Comparison of ENCODE assay signal across 8 cellular contexts in the genomic region with DNA sequence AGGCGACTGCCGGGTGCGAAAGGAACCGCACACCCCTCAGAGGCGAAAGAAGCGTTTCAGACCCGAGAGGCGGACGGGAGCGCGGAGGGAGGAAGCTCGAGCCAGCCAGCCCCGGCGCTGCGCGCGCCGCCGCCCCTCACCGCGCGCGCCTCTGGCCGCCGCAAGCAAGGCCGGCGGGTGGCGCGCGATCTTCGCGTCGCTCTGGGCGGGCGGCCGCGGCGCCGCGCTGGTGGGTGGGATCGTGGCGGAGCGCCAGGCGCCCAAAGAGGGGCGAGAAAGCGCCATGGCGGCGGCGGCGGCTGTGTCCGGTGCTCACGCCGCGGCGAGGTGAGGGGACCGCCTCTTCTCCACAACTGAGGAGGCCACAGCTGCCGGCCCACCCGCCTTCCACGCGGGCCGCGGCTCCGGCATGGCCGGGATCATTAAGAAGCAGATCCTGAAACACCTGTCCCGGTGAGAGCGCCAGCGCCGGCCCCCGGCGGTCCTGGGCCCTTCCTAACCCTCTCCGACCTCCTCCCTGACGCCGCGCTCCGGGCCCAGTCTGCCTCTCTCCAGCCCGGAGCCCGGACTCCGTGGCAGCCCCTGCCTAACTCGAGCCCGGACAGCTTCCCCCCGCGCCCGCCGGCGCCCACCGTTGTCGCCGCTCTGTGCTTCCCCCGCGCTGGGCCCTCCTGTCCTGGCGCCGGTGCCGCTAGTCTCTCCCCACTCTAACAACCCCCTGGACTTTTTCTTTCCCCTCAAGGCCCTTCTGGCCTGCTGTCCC. TPM values are rescaled to one million over a fixed set of nuclear protein-coding genes. Genes with fewer than 3 reads are reported as not detected.
DNase-seq lines count a peak whose midpoint lies in the region; ATAC-seq and TF ChIP-seq lines count a peak whose summit lies in the region.

BLTP3A (plus strand) TSS at position 242 of the 763 bp plus-strand sequence; CDS start at position 410, 168 bp downstream.

- H3K27ac Mint-ChIP-seq in GM23338 (peak within 1 kb of the TSS; percentile 98), glutamatergic neuron (ENCODE audit: unreplicated experiment) (peak within 1 kb of the TSS; percentile 98), osteocyte (ENCODE audit: unreplicated experiment) (peak within 1 kb of the TSS; percentile 93)
- peak within 1 kb of the TSS; percentile 98 for H3K27ac Mint-ChIP-seq in activated naive CD4-positive, alpha-beta T cell treated with anti-CD3 and anti-CD28 coated beads, Interleukin-2, amount 50 U/mL, for 24 hours

- peak within 1 kb of the TSS; percentile 95 for H3K9ac ChIP-seq in SK-N-MC (ENCODE audit: insufficient read length)

- H3K36me3 ChIP-seq in GM23338 (ENCODE audit: insufficient read depth) (no peaks in the 10 kb centered on the region), SK-N-MC (ENCODE audit: insufficient read depth, low read length) (no peaks in the 10 kb centered on the region), thoracic aorta (no peaks in the 10 kb centered on the region)

- H2AFZ ChIP-seq in GM23338, result peak within 1 kb of the TSS; percentile 94

- peaks cover 11% of the 10 kb centered on the region; the same call in 2 of the 3 replicates for H3K4me1 Mint-ChIP-seq in GM23338
- H3K4me1 Mint-ChIP-seq in activated naive CD4-positive, alpha-beta T cell treated with anti-CD3 and anti-CD28 coated beads, Interleukin-2, amount 50 U/mL, for 24 hours, result peaks cover 26% of the 10 kb centered on the region
- H3K4me1 Mint-ChIP-seq in glutamatergic neuron (ENCODE audit: low read depth, unreplicated experiment), result peaks cover 8% of the 10 kb centered on the region
- peaks cover 31% of the 10 kb centered on the region for H3K4me1 Mint-ChIP-seq in osteocyte (ENCODE audit: unreplicated experiment)

- H3K4me1 ChIP-seq in GM23338 (ENCODE audit: insufficient read depth), result peaks cover 17% of the 10 kb centered on the region
- H3K4me1 ChIP-seq in thoracic aorta (ENCODE audit: control insufficient read depth in 1 of 2, low read depth in 2 of 2), result peaks cover 13 to 18% of the 10 kb centered on the region in 2 donors

- H3K79me2 ChIP-seq in GM23338 (replicated peaks; ENCODE audit: insufficient read depth), result peaks cover 43% of the 10 kb centered on the region

- no peaks in the 10 kb centered on the region for H3K9me3 ChIP-seq in SK-N-MC (ENCODE audit: low read depth, low read length)
- no peaks in the 10 kb centered on the region for H3K9me3 ChIP-seq in thoracic aorta

- H3K9me2 ChIP-seq in GM23338 (ENCODE audit: insufficient read depth), result no peaks in the 10 kb centered on the region

- H3K9me3 Mint-ChIP-seq in GM23338 (peaks cover 6% of the 10 kb centered on the region), glutamatergic neuron (ENCODE audit: unreplicated experiment) (peaks cover 4% of the 10 kb centered on the region), osteocyte (ENCODE audit: unreplicated experiment) (no peaks in the 10 kb centered on the region)
- H3K9me3 Mint-ChIP-seq in activated naive CD4-positive, alpha-beta T cell treated with anti-CD3 and anti-CD28 coated beads, Interleukin-2, amount 50 U/mL, for 24 hours, result no peaks in the 10 kb centered on the region

- H3K4me3 Mint-ChIP-seq in GM23338 (peak within 1 kb of the TSS; percentile 99), glutamatergic neuron (ENCODE audit: unreplicated experiment) (peak within 1 kb of the TSS; percentile 97), osteocyte (ENCODE audit: unreplicated experiment) (peak within 1 kb of the TSS; percentile 92)
- H3K4me3 Mint-ChIP-seq in activated naive CD4-positive, alpha-beta T cell treated with anti-CD3 and anti-CD28 coated beads, Interleukin-2, amount 50 U/mL, for 24 hours, result peak within 1 kb of the TSS; percentile 99

- TF ChIP-seq CTCF in GM23338 (conservative IDR thresholded peaks at IDR 0.05; ENCODE audit: low read depth in 2 of 2) (no peak), glutamatergic neuron (IDR thresholded peaks at IDR 0.05; ENCODE audit: partially characterized antibody, unreplicated experiment) (no peak), osteocyte (IDR thresholded peaks at IDR 0.05) (no peak), thoracic aorta (IDR thresholded peaks at IDR 0.05) (no peak)

- peaks cover 6% of the 10 kb centered on the region; the same call in 1 of the 2 replicates for H4K20me1 ChIP-seq in GM23338 (replicated peaks; ENCODE audit: insufficient read depth)

- H3K27ac ChIP-seq in GM23338 (ENCODE audit: low read depth) (peak within 1 kb of the TSS; percentile 96), SK-N-MC (peak within 1 kb of the TSS; percentile 60; the same call in 1 of the 2 replicates), thoracic aorta (peak within 1 kb of the TSS; percentile 89 to 91)

- ATAC-seq in GM23338 (peak; percentile 87), thoracic aorta (ENCODE audit: insufficient number of reproducible peaks, low FRiP score, low read depth) (peak; percentile 66)

- peak within 1 kb of the TSS; percentile 91 for H3K4me2 ChIP-seq in GM23338

- peak; percentile 63 for DNase-seq in ELF-1 (ENCODE audit: low read depth, low spot score)
- peak; percentile 87 for DNase-seq in GM23338 (ENCODE audit: low spot score)
- peak; percentile 69 for DNase-seq in M059J (ENCODE audit: low read depth)
- no peak for DNase-seq in SK-N-MC (ENCODE audit: low read depth, low spot score)
- peak; percentile 83 for DNase-seq in glutamatergic neuron
- peak; percentile 89 for DNase-seq in osteocyte (ENCODE audit: extremely low spot score, unreplicated experiment)
- DNase-seq in thoracic aorta (ENCODE audit: low spot score), result no peak

- peak within 1 kb of the TSS; percentile 75 for H3K4me3 ChIP-seq in GM23338
- peak within 1 kb of the TSS; percentile 88 for H3K4me3 ChIP-seq in SK-N-MC
- peak within 1 kb of the TSS; percentile 81 for H3K4me3 ChIP-seq in thoracic aorta

- peaks cover 16% of the 10 kb centered on the region; the same call in 1 of the 2 replicates for H3F3A ChIP-seq in GM23338 (replicated peaks; ENCODE audit: low read depth)

- H3K27me3 Mint-ChIP-seq in GM23338 (ENCODE audit: insufficient read depth, low read depth, poor library complexity) (peaks cover 3% of the 10 kb centered on the region), glutamatergic neuron (ENCODE audit: unreplicated experiment) (peaks cover 11% of the 10 kb centered on the region), osteocyte (ENCODE audit: unreplicated experiment) (no peaks in the 10 kb centered on the region)
- H3K27me3 Mint-ChIP-seq in activated naive CD4-positive, alpha-beta T cell treated with anti-CD3 and anti-CD28 coated beads, Interleukin-2, amount 50 U/mL, for 24 hours, result no peaks in the 10 kb centered on the region

- peaks cover 10% of the 10 kb centered on the region; the same call in 2 of the 3 replicates for H3K36me3 Mint-ChIP-seq in GM23338 (ENCODE audit: low read depth)
- H3K36me3 Mint-ChIP-seq in activated naive CD4-positive, alpha-beta T cell treated with anti-CD3 and anti-CD28 coated beads, Interleukin-2, amount 50 U/mL, for 24 hours, result no peaks in the 10 kb centered on the region
- H3K36me3 Mint-ChIP-seq in glutamatergic neuron (ENCODE audit: unreplicated experiment), result peaks cover 5% of the 10 kb centered on the region
- H3K36me3 Mint-ChIP-seq in osteocyte (ENCODE audit: unreplicated experiment), result no peaks in the 10 kb centered on the region

- H3K27me3 ChIP-seq in GM23338 (ENCODE audit: insufficient read depth) (no peaks in the 10 kb centered on the region), thoracic aorta (replicated peaks; ENCODE audit: insufficient read depth) (no peaks in the 10 kb centered on the region)

TF ChIP-seq in GM23338, 12 proteins besides CTCF, POLR2A, EP300 and RAD21 (continues in another document):
- TF ChIP-seq NANOG (IDR thresholded peaks at IDR 0.05; ENCODE audit: borderline replicate concordance) (no peak), ZNF114 (CRISPR knock-in tag; IDR thresholded peaks at IDR 0.05) (no peak)

RNA-seq across cellular contexts. Expression of gene BLTP3A, which starts in this region (rescaled TPM):
- total RNA-seq in GM23338 (2014; rRNA removed; shearing (Covaris generic)), result 15.3 and 18.4 TPM in 2 replicates
- polyA plus RNA-seq in GM23338 (2016; fragmentation: Nextera tagmentation; extraction: Ambion mirVana), result 2.9 and 3.4 TPM in 2 replicates
- 5.9 and 9.3 TPM in 2 replicates for total RNA-seq in M059J (2014; rRNA removed; shearing (Covaris generic))
- total RNA-seq in glutamatergic neuron (ENCODE audit: unreplicated experiment) (27.8 TPM), osteocyte (18.4 and 20.0 TPM in 2 replicates), thoracic aorta (10 to 100 TPM in 1 of 2 donors, 1 to 10 TPM in 1; 9.9 to 13.3 TPM)

Comparison
In these comparisons a context has a peak if more than half of its experiments do, and no peak if none do; other contexts are left out.
1. DNase-seq: peak in ELF-1 (single experiment), GM23338 (single experiment), M059J (single experiment), glutamatergic neuron (single experiment) and osteocyte (single experiment); none in SK-N-MC (single experiment) and thoracic aorta (single experiment).
2. Peak in every context shown above with its lines, with median percentiles within 50 percentile points of each other: H3K27ac ChIP-seq, H3K4me3 ChIP-seq, H3K27ac Mint-ChIP-seq and H3K4me3 Mint-ChIP-seq.